In genomic region chr9:12861035-12861434, GRCh38 we compare ENCODE assay signal across 14 cellular contexts.
DNase-seq lines count a peak whose midpoint lies in the region; ATAC-seq and TF ChIP-seq lines count a peak whose summit lies in the region.
"Had no signal": no experiment of that assay in that cellular context is flagged by ENCODE, and none has a peak within 500 bp of the region (broad histone marks: within the 10 kb centered on the region; RNA-seq: fewer than 3 reads in every experiment).

No MANE protein-coding gene starts in this region.

- H2AFZ ChIP-seq in mammary epithelial cell (ENCODE audit: low read depth, low read length), result peak overlapping the region; percentile 83

- no TSS peak for BruUV-seq in mammary epithelial cell (replicated peaks; lab: Mats Ljungman, UMichigan)

- DNase-seq in HT-29 (ENCODE audit: low spot score) (peak; percentile 14), mammary epithelial cell (no peak), left colon (peak in 1 of 2 donors; percentile 22), suprapubic skin (ENCODE audit: low spot score in 2 of 2) (no peak), glomerular visceral epithelial cell (ENCODE audit: extremely low spot score) (no peak), epidermal melanocyte (ENCODE audit: insufficient read length, low spot score) (no peak)
- DNase-seq in activated CD4-positive, alpha-beta memory T cell treated with anti-CD3 and anti-CD28 coated beads, Interleukin-2, amount 10 ng/mL, durations not matched to agents 7 days and 5 days, result no peak
- DNase-seq: CD8-positive, alpha-beta T cell; GF-D8; Karpas-422; NCI-H2029; NCI-H2171 treated with DMSO at 0.1 percent for 48 hours; NCI-H82; SHP77 treated with DMSO at 0.1 percent for 48 hours had no signal

- in situ Hi-C loops in mammary epithelial cell (cut with MboI; ENCODE audit: low sequenced_read_pairs in 2 of 2), result loop anchor here (10.0 kb wide), 2 partner anchors 46 to 76 kb away; no protein-coding TSS in a partner anchor

- POLR2A ChIA-PET in activated CD4-positive, alpha-beta memory T cell treated with anti-CD3 and anti-CD28 coated beads, Interleukin-2, amount 10 ng/mL, durations not matched to agents 7 days and 5 days (lab: Charles Lee), result no interaction called here

- H3K79me2 ChIP-seq in mammary epithelial cell (ENCODE audit: insufficient read depth, low read length), result no peaks in the 10 kb centered on the region

- H3K27me3 Mint-ChIP-seq in activated CD4-positive, alpha-beta memory T cell treated with anti-CD3 and anti-CD28 coated beads, Interleukin-2, amount 10 ng/mL, durations not matched to agents 7 days and 5 days, result no peaks in the 10 kb centered on the region

- intact Hi-C loops in mammary epithelial cell (cut with micrococcal nuclease) (loop anchor here (2.0 kb wide), 1 partner anchor 76 kb away; no protein-coding TSS in a partner anchor), left colon (cut with DNase I, micrococcal nuclease) (no loop called here)

- no peak overlapping the region for H3K4me2 ChIP-seq in mammary epithelial cell (ENCODE audit: insufficient read depth, low read depth, low read length)

- H3K27ac ChIP-seq in mammary epithelial cell (ENCODE audit: insufficient read depth, low read depth, low read length), result peak overlapping the region; percentile 99
- H3K27ac ChIP-seq in suprapubic skin, result peak overlapping the region; percentile 36

- no peak for TF ChIP-seq POLR2A in suprapubic skin (IDR thresholded peaks at IDR 0.05)

- H4K20me1 ChIP-seq in mammary epithelial cell (ENCODE audit: insufficient read depth, low read length), result no peaks in the 10 kb centered on the region

- peak; percentile 70 for ATAC-seq in left colon
- ATAC-seq: CD8-positive, alpha-beta T cell had no signal

- CTCF ChIA-PET in mammary epithelial cell (lab: Charles Lee; ENCODE audit: low non-redundant PET), result no interaction called here
- CTCF ChIA-PET in activated CD4-positive, alpha-beta memory T cell treated with anti-CD3 and anti-CD28 coated beads, Interleukin-2, amount 10 ng/mL, durations not matched to agents 7 days and 5 days (lab: Charles Lee), result no interaction called here

- H3K4me3 ChIP-seq in mammary epithelial cell (replicated peaks in 1 of 3; ENCODE audit: insufficient read depth in 1 of 3, low read depth in 2 of 3, low read length in 3 of 3) (no peak overlapping the region), suprapubic skin (no peak overlapping the region)

- no peak overlapping the region for H3K27ac Mint-ChIP-seq in activated CD4-positive, alpha-beta memory T cell treated with anti-CD3 and anti-CD28 coated beads, Interleukin-2, amount 10 ng/mL, durations not matched to agents 7 days and 5 days
- H3K27ac Mint-ChIP-seq: CD8-positive, alpha-beta T cell had no signal

- peaks cover 12% of the 10 kb centered on the region for H3K9me3 Mint-ChIP-seq in activated CD4-positive, alpha-beta memory T cell treated with anti-CD3 and anti-CD28 coated beads, Interleukin-2, amount 10 ng/mL, durations not matched to agents 7 days and 5 days

- no peaks in the 10 kb centered on the region for H3K36me3 ChIP-seq in mammary epithelial cell (ENCODE audit: insufficient read depth, low read length)
- no peaks in the 10 kb centered on the region for H3K36me3 ChIP-seq in suprapubic skin

- TF ChIP-seq EP300 in suprapubic skin (IDR thresholded peaks at IDR 0.05), result no peak

- WGBS in mammary epithelial cell (ENCODE audit: low coverage, missing lambda C conversion rate), result 95% methylated on average over 1 of the region's 1 CpG
- 100% methylated on average over 1 of the region's 1 CpG for WGBS in suprapubic skin

- no peaks in the 10 kb centered on the region for H3K27me3 ChIP-seq in mammary epithelial cell (ENCODE audit: insufficient read depth, low read length)
- no peaks in the 10 kb centered on the region for H3K27me3 ChIP-seq in suprapubic skin

- H3K9me3 ChIP-seq in mammary epithelial cell (replicated peaks; ENCODE audit: insufficient read depth, low read length), result no peaks in the 10 kb centered on the region
- H3K9me3 ChIP-seq in suprapubic skin, result no peaks in the 10 kb centered on the region

- dilution Hi-C loops in mammary epithelial cell (cut with HindIII; ENCODE audit: low sequenced_read_pairs), result no loop called here

- H3K36me3 Mint-ChIP-seq in activated CD4-positive, alpha-beta memory T cell treated with anti-CD3 and anti-CD28 coated beads, Interleukin-2, amount 10 ng/mL, durations not matched to agents 7 days and 5 days (ENCODE audit: low read depth), result no peaks in the 10 kb centered on the region
- H3K36me3 Mint-ChIP-seq: CD8-positive, alpha-beta T cell had no signal

- H3K9ac ChIP-seq in mammary epithelial cell (ENCODE audit: insufficient read depth, low read length), result no peak overlapping the region

- no peak for TF ChIP-seq CTCF in mammary epithelial cell (conservative IDR thresholded peaks at IDR 0.05 in 1 of 2, IDR thresholded peaks at IDR 0.05 in 1 of 2; ENCODE audit: extremely low read depth in 1 of 2, insufficient read depth in 1 of 2, low read depth in 1 of 2, low read length in 2 of 2)
- TF ChIP-seq CTCF in suprapubic skin (IDR thresholded peaks at IDR 0.05), result no peak

- H3K4me3 Mint-ChIP-seq in activated CD4-positive, alpha-beta memory T cell treated with anti-CD3 and anti-CD28 coated beads, Interleukin-2, amount 10 ng/mL, durations not matched to agents 7 days and 5 days, result no peak overlapping the region
- H3K4me3 Mint-ChIP-seq: CD8-positive, alpha-beta T cell had no signal

- peaks cover 21% of the 10 kb centered on the region for H3K4me1 ChIP-seq in mammary epithelial cell (ENCODE audit: insufficient read depth, low read length)
- peaks cover 8% of the 10 kb centered on the region for H3K4me1 ChIP-seq in suprapubic skin

- H3K4me1 Mint-ChIP-seq in activated CD4-positive, alpha-beta memory T cell treated with anti-CD3 and anti-CD28 coated beads, Interleukin-2, amount 10 ng/mL, durations not matched to agents 7 days and 5 days, result no peaks in the 10 kb centered on the region
